27 cellular contexts compared by ENCODE assay signal in the genomic region with DNA sequence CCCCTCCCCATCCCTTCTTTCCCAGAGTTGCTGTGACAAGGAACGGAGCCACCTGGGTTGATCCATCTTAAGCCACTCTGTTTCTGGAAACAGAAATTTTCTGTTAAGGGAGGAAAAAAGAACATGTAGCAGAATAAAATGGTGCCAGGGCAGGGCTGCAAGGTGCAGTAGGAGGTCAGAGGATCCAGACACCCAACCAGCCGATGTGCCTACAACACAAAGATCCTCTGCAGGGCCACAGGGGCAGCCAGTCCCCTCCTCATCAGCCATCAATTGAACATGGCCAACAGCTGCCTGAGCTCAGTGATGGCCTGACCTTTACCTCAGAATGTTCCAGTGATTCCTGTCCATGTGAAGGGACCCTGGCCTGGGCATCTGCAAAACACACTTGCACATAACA. TPM values are rescaled to one million over a fixed set of nuclear protein-coding genes. Genes with fewer than 3 reads are reported as not detected.
"Had no signal": no experiment of that assay in that cellular context is flagged by ENCODE, and none has a peak within 500 bp of the region (broad histone marks: within the 10 kb centered on the region; RNA-seq: fewer than 3 reads in every experiment).

No MANE protein-coding gene starts in this region.

- H2AFZ ChIP-seq: neural progenitor cell had no signal

- H3K4me2 ChIP-seq: neural progenitor cell had no signal

- H3K4me1 Mint-ChIP-seq: immature natural killer cell; stimulated activated naive B cell treated with anti-CD40 and anti-IgM and Interleukin-4, amounts not matched to agents 10 μg/mL and 1 μg/mL and 100 μg/mL, for 72 hours had no signal

- H3K27me3 ChIP-seq: left lung, neural progenitor cell, neutrophil, ovary, testis, thyroid gland, upper lobe of left lung had no signal

- H3K4me3 ChIP-seq: left lung, lower lobe of right lung, neural progenitor cell, ovary, prostate gland, sigmoid colon, stomach, testis, thyroid gland, transverse colon, upper lobe of left lung had no signal

- H3K36me3 Mint-ChIP-seq: immature natural killer cell; naive thymus-derived CD8-positive, alpha-beta T cell; stimulated activated naive B cell treated with anti-CD40 and anti-IgM and Interleukin-4, amounts not matched to agents 10 μg/mL and 1 μg/mL and 100 μg/mL, for 72 hours had no signal

- H3K27ac Mint-ChIP-seq: immature natural killer cell; naive thymus-derived CD8-positive, alpha-beta T cell; neural progenitor cell; stimulated activated naive B cell treated with anti-CD40 and anti-IgM and Interleukin-4, amounts not matched to agents 10 μg/mL and 1 μg/mL and 100 μg/mL, for 72 hours had no signal

- H3K4me3 Mint-ChIP-seq: immature natural killer cell; naive thymus-derived CD8-positive, alpha-beta T cell; nephron; neural progenitor cell; stimulated activated naive B cell treated with anti-CD40 and anti-IgM and Interleukin-4, amounts not matched to agents 10 μg/mL and 1 μg/mL and 100 μg/mL, for 72 hours had no signal

- H3K9me3 Mint-ChIP-seq: immature natural killer cell; naive thymus-derived CD8-positive, alpha-beta T cell; nephron; neural progenitor cell; stimulated activated naive B cell treated with anti-CD40 and anti-IgM and Interleukin-4, amounts not matched to agents 10 μg/mL and 1 μg/mL and 100 μg/mL, for 72 hours had no signal

- H3K36me3 ChIP-seq: lower lobe of right lung, neural progenitor cell, neutrophil, ovary, prostate gland, sigmoid colon, thyroid gland, transverse colon, upper lobe of left lung had no signal

- H3K27ac ChIP-seq: left lung, lower lobe of right lung, neural progenitor cell, neutrophil, ovary, prostate gland, sigmoid colon, stomach, testis, thyroid gland, transverse colon, upper lobe of left lung had no signal

- ATAC-seq: left colon; left lung; lower lobe of right lung; naive thymus-derived CD8-positive, alpha-beta T cell; right cardiac atrium; stimulated activated naive B cell treated with anti-CD40 and anti-IgM and Interleukin-4, amounts not matched to agents 10 μg/mL and 1 μg/mL and 100 μg/mL, for 72 hours; stimulated activated naive CD8-positive, alpha-beta T cell treated with anti-CD3 and anti-CD28 coated beads, Interleukin-15, Interleukin-2, amounts not matched to agents 100 U/mL and 50 U/mL, for 24 hours had no signal

- H3K9ac ChIP-seq: neural progenitor cell had no signal

- H3K9me3 ChIP-seq: left lung, lower lobe of right lung, neutrophil, ovary, prostate gland, sigmoid colon, stomach, testis, thyroid gland, transverse colon, upper lobe of left lung had no signal

- DNase-seq: hypothalamus; immature natural killer cell; left colon; left lung; mammary epithelial cell; mesenchymal stem cell; occipital lobe; retina; right cardiac atrium; small intestine; stimulated activated CD4-positive, alpha-beta T cell treated with anti-CD3 and anti-CD28 coated beads, Interleukin-1b, Interleukin-23, amount 100 ng/mL, for 48 hours; stimulated activated CD4-positive, alpha-beta T cell treated with anti-CD3 and anti-CD28 coated beads, Interleukin-2, amount 100 ng/mL, for 48 hours; stimulated activated naive B cell treated with anti-CD40 and anti-IgM and Interleukin-4, amounts not matched to agents 10 μg/mL and 1 μg/mL and 100 μg/mL, for 72 hours; stimulated activated naive CD8-positive, alpha-beta T cell treated with anti-CD3 and anti-CD28 coated beads, Interleukin-15, Interleukin-2, amounts not matched to agents 100 U/mL and 50 U/mL, for 24 hours; stomach; testis; thyroid gland; transverse colon; upper lobe of left lung had no signal

- H3K4me1 ChIP-seq: left lung, lower lobe of right lung, prostate gland, sigmoid colon, testis, thyroid gland, transverse colon had no signal

RNA-seq across cellular contexts. Expression of a gene that starts 11.9 kb away (rescaled TPM):
- total RNA-seq: naive thymus-derived CD8-positive, alpha-beta T cell had no signal
- polyA plus RNA-seq: immature natural killer cell; naive thymus-derived CD8-positive, alpha-beta T cell had no signal
